18 cellular contexts compared by ENCODE assay signal in genomic region chr12:12521923-12522322, GRCh38. TPM values are rescaled to one million over a fixed set of nuclear protein-coding genes. Genes with fewer than 3 reads are reported as not detected.
A peak's percentile ranks its signal among the peaks of the same experiment; 100 is the strongest.
DNase-seq lines count a peak whose midpoint lies in the region; ATAC-seq and TF ChIP-seq lines count a peak whose summit lies in the region.
"Had no signal": no experiment of that assay in that cellular context is flagged by ENCODE, and none has a peak within 500 bp of the region (broad histone marks: within the 10 kb centered on the region; RNA-seq: fewer than 3 reads in every experiment).

No MANE protein-coding gene starts in this region.

- peak overlapping the region; percentile 4 for H3K27ac ChIP-seq in cingulate gyrus (ENCODE audit: low read depth, low read length)
- peak overlapping the region; percentile 11 to 47 for H3K27ac ChIP-seq in mucosa of rectum (ENCODE audit: low read depth in 2 of 2, low read length in 2 of 2)
- H3K27ac ChIP-seq in transverse colon, result peak overlapping the region in 3 of 4 donors; percentile 35 to 74 (median 68)
- H3K27ac ChIP-seq: lower lobe of right lung, thyroid gland had no signal

- intact Hi-C loops in transverse colon (cut with DNase I; ENCODE audit: low total_unique reads), result no loop called here

- H3K9ac ChIP-seq in mucosa of rectum (ENCODE audit: low read depth in 1 of 2, low read length in 2 of 2), result no peak overlapping the region

- peaks cover 12 to 29% of the 10 kb centered on the region in 2 donors for H3K36me3 Mint-ChIP-seq in activated T-cell treated with anti-CD3 and anti-CD28 coated beads, Interleukin-2, amount 50 U/mL, for 72 hours (ENCODE audit: insufficient read depth in 2 of 2)
- H3K36me3 Mint-ChIP-seq: naive B cell had no signal

- H3K4me3 Mint-ChIP-seq in activated T-cell treated with anti-CD3 and anti-CD28 coated beads, Interleukin-2, amount 50 U/mL, for 72 hours, result no peak overlapping the region
- H3K4me3 Mint-ChIP-seq: activated naive CD4-positive, alpha-beta T cell treated with anti-CD3 and anti-CD28 coated beads, Interleukin-2, amount 50 U/mL, for 24 hours; naive B cell; stimulated activated memory B cell treated with anti-CD40 and anti-IgM and Interleukin-4, amounts not matched to agents 10 μg/mL and 1 μg/mL and 100 μg/mL, for 72 hours had no signal

- DNase-seq in activated T-cell treated with anti-CD3 and anti-CD28 coated beads, Interleukin-2, amount 50 U/mL, for 72 hours, result no peak
- no peak for DNase-seq in activated T-cell treated with anti-CD3 and anti-CD28 coated beads, Interleukin-2, amount 50 U/mL, for 1 hour
- DNase-seq in transverse colon, result no peak
- no peak for DNase-seq in HuH-7 (ENCODE audit: low spot score)
- DNase-seq in H7, result no peak
- DNase-seq: activated CD4-positive, alpha-beta T cell treated with anti-CD3 and anti-CD28 coated beads, Interleukin-2, amount 50 U/mL, for 4 hours; lower lobe of right lung; naive B cell; NCI-H187 treated with DMSO at 0.1 percent for 48 hours; NCI-H510A treated with DMSO at 0.1 percent for 48 hours; stimulated activated CD4-positive, alpha-beta T cell treated with anti-CD3 and anti-CD28 coated beads, Interleukin-15, amount 100 ng/mL, for 24 hours; T-helper 1 cell; thyroid gland had no signal

- no peak overlapping the region for H3K4me3 ChIP-seq in mucosa of rectum (ENCODE audit: low read length in 2 of 2)
- H3K4me3 ChIP-seq in transverse colon, result no peak overlapping the region
- no peak overlapping the region for H3K4me3 ChIP-seq in H7 (ENCODE audit: insufficient read depth, low read depth, low read length)
- H3K4me3 ChIP-seq: lower lobe of right lung, thyroid gland had no signal

- TF ChIP-seq CTCF in transverse colon (IDR thresholded peaks at IDR 0.05), result no peak

- H3K9me3 Mint-ChIP-seq in activated T-cell treated with anti-CD3 and anti-CD28 coated beads, Interleukin-2, amount 50 U/mL, for 72 hours, result no peaks in the 10 kb centered on the region
- H3K9me3 Mint-ChIP-seq: activated naive CD4-positive, alpha-beta T cell treated with anti-CD3 and anti-CD28 coated beads, Interleukin-2, amount 50 U/mL, for 24 hours; naive B cell; stimulated activated memory B cell treated with anti-CD40 and anti-IgM and Interleukin-4, amounts not matched to agents 10 μg/mL and 1 μg/mL and 100 μg/mL, for 72 hours had no signal

- in situ Hi-C loops in transverse colon (cut with MboI; ENCODE audit: low pct_ligation_motif_present in 1 of 4, low pct_unique_long_range_greater_than_20kb in 1 of 4, low sequenced_read_pairs in 3 of 4), result no loop called here

- H3K9me3 ChIP-seq in mucosa of rectum (ENCODE audit: control insufficient read depth in 2 of 2, low read length in 2 of 2) (no peaks in the 10 kb centered on the region), transverse colon (no peaks in the 10 kb centered on the region)
- H3K9me3 ChIP-seq: lower lobe of right lung, thyroid gland had no signal

- peaks cover 29% of the 10 kb centered on the region for H3K4me1 Mint-ChIP-seq in activated T-cell treated with anti-CD3 and anti-CD28 coated beads, Interleukin-2, amount 50 U/mL, for 72 hours (ENCODE audit: low read depth)
- H3K4me1 Mint-ChIP-seq: naive B cell; stimulated activated memory B cell treated with anti-CD40 and anti-IgM and Interleukin-4, amounts not matched to agents 10 μg/mL and 1 μg/mL and 100 μg/mL, for 72 hours had no signal

- TF ChIP-seq POLR2A in transverse colon (IDR thresholded peaks at IDR 0.05), result no peak

- 78 to 83% methylated on average over 3 to 6 of the region's 6 CpGs for WGBS in transverse colon (ENCODE audit: low coverage in 1 of 2), 2 donors

- no peak for ATAC-seq in activated T-cell treated with anti-CD3 and anti-CD28 coated beads, Interleukin-2, amount 50 U/mL, for 72 hours (replicated peaks in 1 of 2)
- ATAC-seq in HG02938 (IDR thresholded peaks at IDR 0.05; ENCODE audit: unreplicated experiment), result no peak
- ATAC-seq: stimulated activated memory B cell treated with anti-CD40 and anti-IgM and Interleukin-4, amounts not matched to agents 10 μg/mL and 1 μg/mL and 100 μg/mL, for 72 hours had no signal

- no peaks in the 10 kb centered on the region for H3K27me3 Mint-ChIP-seq in activated T-cell treated with anti-CD3 and anti-CD28 coated beads, Interleukin-2, amount 50 U/mL, for 72 hours (ENCODE audit: low read depth)
- H3K27me3 Mint-ChIP-seq: activated naive CD4-positive, alpha-beta T cell treated with anti-CD3 and anti-CD28 coated beads, Interleukin-2, amount 50 U/mL, for 24 hours; naive B cell; stimulated activated memory B cell treated with anti-CD40 and anti-IgM and Interleukin-4, amounts not matched to agents 10 μg/mL and 1 μg/mL and 100 μg/mL, for 72 hours had no signal

- H3K36me3 ChIP-seq in mucosa of rectum (ENCODE audit: control insufficient read depth in 2 of 2, insufficient read depth in 2 of 2, low read length in 2 of 2), result peaks cover 4 to 5% of the 10 kb centered on the region in 2 donors
- no peaks in the 10 kb centered on the region for H3K36me3 ChIP-seq in transverse colon
- peaks cover 11% of the 10 kb centered on the region for H3K36me3 ChIP-seq in H7 (replicated peaks; ENCODE audit: control insufficient read depth, insufficient read depth, low read length)

- H3K4me1 ChIP-seq in mucosa of rectum (ENCODE audit: control insufficient read depth in 2 of 2, insufficient read depth in 2 of 2, low read length in 2 of 2), result peaks cover 29 to 49% of the 10 kb centered on the region in 2 donors
- peaks cover 0 to 72% (median 27%) of the 10 kb centered on the region in 4 donors for H3K4me1 ChIP-seq in transverse colon
- H3K4me1 ChIP-seq: thyroid gland had no signal

- no peak for TF ChIP-seq EP300 in transverse colon (IDR thresholded peaks at IDR 0.05; ENCODE audit: low read depth)

- peak overlapping the region; percentile 21 for H3K27ac Mint-ChIP-seq in activated T-cell treated with anti-CD3 and anti-CD28 coated beads, Interleukin-2, amount 50 U/mL, for 72 hours
- H3K27ac Mint-ChIP-seq: activated naive CD4-positive, alpha-beta T cell treated with anti-CD3 and anti-CD28 coated beads, Interleukin-2, amount 50 U/mL, for 24 hours; stimulated activated memory B cell treated with anti-CD40 and anti-IgM and Interleukin-4, amounts not matched to agents 10 μg/mL and 1 μg/mL and 100 μg/mL, for 72 hours had no signal

- H3K27me3 ChIP-seq in mucosa of rectum (ENCODE audit: control insufficient read depth in 2 of 2, insufficient read depth in 2 of 2, low read length in 2 of 2) (no peaks in the 10 kb centered on the region), transverse colon (no peaks in the 10 kb centered on the region), H7 (ENCODE audit: control insufficient read depth, insufficient read depth, low read length) (no peaks in the 10 kb centered on the region)
- H3K27me3 ChIP-seq: thyroid gland had no signal

RNA-seq across cellular contexts. Expression of gene DUSP16, which starts 40.7 kb away (rescaled TPM):
- 100 to 1,000 TPM; 105 to 129 TPM for total RNA-seq in activated T-cell treated with anti-CD3 and anti-CD28 coated beads, Interleukin-2, amount 50 U/mL, for 72 hours
- total RNA-seq in transverse colon, result 10 to 100 TPM; 16.1 to 47.0 (median 40.0) TPM
- total RNA-seq in H7 (2014; rRNA removed; shearing (Covaris generic)), result 13.6 and 17.2 TPM in 2 replicates

Comparison
In these comparisons a context has a peak if more than half of its experiments do, and no peak if none do; other contexts are left out.
1. H3K27ac ChIP-seq: peak in every context shown above with its lines; median percentile 68 in transverse colon; 29 in mucosa of rectum; 4 in cingulate gyrus.